1 cellular context compared by ENCODE assay signal in the genomic region with DNA sequence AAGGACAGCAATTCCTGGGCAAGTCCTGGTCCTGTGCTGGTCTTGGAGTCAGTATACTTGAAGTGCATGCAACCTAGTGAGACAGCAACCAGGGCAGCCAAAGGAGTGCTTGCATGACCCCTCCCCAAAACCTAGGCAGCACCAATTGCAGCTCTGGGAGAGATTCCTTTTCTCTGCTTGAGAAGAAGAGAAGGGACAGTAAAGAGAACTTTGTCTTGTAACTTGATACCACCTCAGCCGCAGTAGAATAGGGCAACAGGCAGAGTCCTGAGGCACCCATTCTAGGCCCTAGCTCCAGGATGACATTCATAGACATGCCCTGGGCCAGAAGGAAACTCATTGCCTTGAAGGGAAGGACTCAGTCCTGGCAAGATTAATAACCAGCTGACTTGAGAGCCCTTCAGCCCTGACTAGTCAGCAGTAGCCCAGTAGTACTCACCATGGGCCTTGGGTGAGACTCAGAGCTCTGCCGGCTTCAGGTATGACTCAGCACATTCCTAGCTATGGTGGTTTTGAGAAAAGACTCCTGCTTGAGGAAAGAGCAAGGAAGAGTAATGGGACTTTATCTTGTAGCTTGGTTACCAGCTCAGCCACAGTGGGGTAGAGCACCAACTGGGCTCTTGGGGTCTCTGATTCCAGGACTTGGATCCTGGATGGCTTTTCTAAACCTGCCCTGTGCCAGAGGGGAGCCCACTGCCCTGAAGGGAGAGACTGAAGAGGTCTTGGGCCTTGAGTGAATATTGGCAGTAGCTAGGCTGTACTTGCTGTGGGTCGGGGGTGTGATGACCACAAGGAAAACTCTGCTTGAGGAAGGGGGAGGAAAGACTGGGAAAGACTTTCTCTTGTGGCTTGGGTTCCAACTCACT.
TF ChIP-seq lines count a peak whose summit lies in the region.

No MANE protein-coding gene starts in this region.

TF ChIP-seq in K562, 482 proteins besides CTCF, POLR2A, EP300 and RAD21 (continued from another document and continues in another):
- TF ChIP-seq KHSRP (IDR thresholded peaks at IDR 0.05) (no peak), CAMTA2 (CRISPR knock-in tag; conservative IDR thresholded peaks at IDR 0.05) (no peak), TFAM (CRISPR knock-in tag; conservative IDR thresholded peaks at IDR 0.05) (no peak), NR2C1 (IDR thresholded peaks at IDR 0.05) (no peak), NR2C1 (tag; IDR thresholded peaks at IDR 0.05) (peak; percentile 55; the same call in 1 of the 2 replicates), ZNF24 (IDR thresholded peaks at IDR 0.05) (no peak), POLR2B (IDR thresholded peaks at IDR 0.05; ENCODE audit: low read depth, partially characterized antibody) (no peak), ETS2 (tag; IDR thresholded peaks at IDR 0.05; ENCODE audit: borderline replicate concordance, poor library complexity, severe bottlenecking) (no peak), ZBTB17 (CRISPR knock-in tag; IDR thresholded peaks at IDR 0.05) (no peak), JUNB (CRISPR knock-in tag; conservative IDR thresholded peaks at IDR 0.05) (no peak), EP400 (IDR thresholded peaks at IDR 0.05) (no peak; the same call in 1 of the 2 replicates), HDAC8 (tag; IDR thresholded peaks at IDR 0.05) (no peak), SREBF2 (CRISPR knock-in tag; IDR thresholded peaks at IDR 0.05) (no peak), NFXL1 (CRISPR knock-in tag; IDR thresholded peaks at IDR 0.05) (no peak), MXI1 (IDR thresholded peaks at IDR 0.05; ENCODE audit: low read depth, low read length) (no peak), MYC (IDR thresholded peaks at IDR 0.05; ENCODE audit: low read depth, low read length) (0 out of 2 replicates have a peak, but pooled peaks have one; percentile 18), MYC (CRISPR knock-in tag; IDR thresholded peaks at IDR 0.05; ENCODE audit: borderline replicate concordance, low read depth) (no peak), ZFX (CRISPR knock-in tag; IDR thresholded peaks at IDR 0.05) (no peak), NRF1 (conservative IDR thresholded peaks at IDR 0.05 in 1 of 2, IDR thresholded peaks at IDR 0.05 in 1 of 2) (peak in 1 of 2 experiments; percentile 31; a peak in 2 of 4 replicates), RBM17 (IDR thresholded peaks at IDR 0.05; ENCODE audit: borderline replicate concordance, low read depth, low read length) (no peak), NCOA1 (IDR thresholded peaks at IDR 0.05; ENCODE audit: low read depth) (no peak), MTF1 (CRISPR knock-in tag; IDR thresholded peaks at IDR 0.05; ENCODE audit: borderline replicate concordance) (no peak), TAL1 (IDR thresholded peaks at IDR 0.05) (no peak), PHTF2 (CRISPR knock-in tag; IDR thresholded peaks at IDR 0.05) (no peak), DMBX1 (CRISPR knock-in tag; IDR thresholded peaks at IDR 0.05; ENCODE audit: borderline replicate concordance) (peak; percentile 81; the same call in 1 of the 2 replicates), BDP1 (IDR thresholded peaks at IDR 0.05; ENCODE audit: insufficient read depth, insufficient read length) (no peak), MEF2D (tag; conservative IDR thresholded peaks at IDR 0.05; ENCODE audit: low read depth) (peak; percentile 73), MCM7 (IDR thresholded peaks at IDR 0.05) (no peak), ZBED1 (IDR thresholded peaks at IDR 0.05) (no peak), POLR2AphosphoS5 (IDR thresholded peaks at IDR 0.05; ENCODE audit: control insufficient read depth, insufficient read depth, low read depth, low read length) (no peak; the same call in 1 of the 2 replicates), RBM25 (IDR thresholded peaks at IDR 0.05; ENCODE audit: low read depth, low read length, severe bottlenecking) (no peak), ZNF57 (CRISPR knock-in tag; IDR thresholded peaks at IDR 0.05) (no peak), GATAD2A (IDR thresholded peaks at IDR 0.05) (no peak), ZNF77 (CRISPR knock-in tag; IDR thresholded peaks at IDR 0.05) (no peak), ESRRB (CRISPR knock-in tag; IDR thresholded peaks at IDR 0.05; ENCODE audit: borderline replicate concordance) (no peak), ZKSCAN1 (IDR thresholded peaks at IDR 0.05; ENCODE audit: low read depth, low read length) (no peak), MEIS2 (IDR thresholded peaks at IDR 0.05; ENCODE audit: partially characterized antibody) (peak; percentile 73)
- TF ChIP-seq, protein P1, sequence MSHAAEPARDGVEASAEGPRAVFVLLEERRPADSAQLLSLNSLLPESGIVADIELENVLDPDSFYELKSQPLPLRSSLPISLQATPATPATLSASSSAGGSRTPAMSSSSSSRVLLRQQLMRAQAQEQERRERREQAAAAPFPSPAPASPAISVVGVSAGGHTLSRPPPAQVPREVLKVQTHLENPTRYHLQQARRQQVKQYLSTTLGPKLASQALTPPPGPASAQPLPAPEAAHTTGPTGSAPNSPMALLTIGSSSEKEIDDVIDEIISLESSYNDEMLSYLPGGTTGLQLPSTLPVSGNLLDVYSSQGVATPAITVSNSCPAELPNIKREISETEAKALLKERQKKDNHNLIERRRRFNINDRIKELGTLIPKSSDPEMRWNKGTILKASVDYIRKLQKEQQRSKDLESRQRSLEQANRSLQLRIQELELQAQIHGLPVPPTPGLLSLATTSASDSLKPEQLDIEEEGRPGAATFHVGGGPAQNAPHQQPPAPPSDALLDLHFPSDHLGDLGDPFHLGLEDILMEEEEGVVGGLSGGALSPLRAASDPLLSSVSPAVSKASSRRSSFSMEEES (CRISPR knock-in tag; IDR thresholded peaks at IDR 0.05), result no peak
- TF ChIP-seq, protein P2, sequence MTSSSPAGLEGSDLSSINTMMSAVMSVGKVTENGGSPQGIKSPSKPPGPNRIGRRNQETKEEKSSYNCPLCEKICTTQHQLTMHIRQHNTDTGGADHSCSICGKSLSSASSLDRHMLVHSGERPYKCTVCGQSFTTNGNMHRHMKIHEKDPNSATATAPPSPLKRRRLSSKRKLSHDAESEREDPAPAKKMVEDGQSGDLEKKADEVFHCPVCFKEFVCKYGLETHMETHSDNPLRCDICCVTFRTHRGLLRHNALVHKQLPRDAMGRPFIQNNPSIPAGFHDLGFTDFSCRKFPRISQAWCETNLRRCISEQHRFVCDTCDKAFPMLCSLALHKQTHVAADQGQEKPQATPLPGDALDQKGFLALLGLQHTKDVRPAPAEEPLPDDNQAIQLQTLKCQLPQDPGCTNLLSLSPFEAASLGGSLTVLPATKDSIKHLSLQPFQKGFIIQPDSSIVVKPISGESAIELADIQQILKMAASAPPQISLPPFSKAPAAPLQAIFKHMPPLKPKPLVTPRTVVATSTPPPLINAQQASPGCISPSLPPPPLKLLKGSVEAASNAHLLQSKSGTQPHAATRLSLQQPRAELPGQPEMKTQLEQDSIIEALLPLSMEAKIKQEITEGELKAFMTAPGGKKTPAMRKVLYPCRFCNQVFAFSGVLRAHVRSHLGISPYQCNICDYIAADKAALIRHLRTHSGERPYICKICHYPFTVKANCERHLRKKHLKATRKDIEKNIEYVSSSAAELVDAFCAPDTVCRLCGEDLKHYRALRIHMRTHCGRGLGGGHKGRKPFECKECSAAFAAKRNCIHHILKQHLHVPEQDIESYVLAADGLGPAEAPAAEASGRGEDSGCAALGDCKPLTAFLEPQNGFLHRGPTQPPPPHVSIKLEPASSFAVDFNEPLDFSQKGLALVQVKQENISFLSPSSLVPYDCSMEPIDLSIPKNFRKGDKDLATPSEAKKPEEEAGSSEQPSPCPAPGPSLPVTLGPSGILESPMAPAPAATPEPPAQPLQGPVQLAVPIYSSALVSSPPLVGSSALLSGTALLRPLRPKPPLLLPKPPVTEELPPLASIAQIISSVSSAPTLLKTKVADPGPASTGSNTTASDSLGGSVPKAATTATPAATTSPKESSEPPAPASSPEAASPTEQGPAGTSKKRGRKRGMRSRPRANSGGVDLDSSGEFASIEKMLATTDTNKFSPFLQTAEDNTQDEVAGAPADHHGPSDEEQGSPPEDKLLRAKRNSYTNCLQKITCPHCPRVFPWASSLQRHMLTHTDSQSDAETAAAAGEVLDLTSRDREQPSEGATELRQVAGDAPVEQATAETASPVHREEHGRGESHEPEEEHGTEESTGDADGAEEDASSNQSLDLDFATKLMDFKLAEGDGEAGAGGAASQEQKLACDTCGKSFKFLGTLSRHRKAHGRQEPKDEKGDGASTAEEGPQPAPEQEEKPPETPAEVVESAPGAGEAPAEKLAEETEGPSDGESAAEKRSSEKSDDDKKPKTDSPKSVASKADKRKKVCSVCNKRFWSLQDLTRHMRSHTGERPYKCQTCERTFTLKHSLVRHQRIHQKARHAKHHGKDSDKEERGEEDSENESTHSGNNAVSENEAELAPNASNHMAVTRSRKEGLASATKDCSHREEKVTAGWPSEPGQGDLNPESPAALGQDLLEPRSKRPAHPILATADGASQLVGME (CRISPR knock-in tag; IDR thresholded peaks at IDR 0.05), result no peak
- TF ChIP-seq, protein P3, sequence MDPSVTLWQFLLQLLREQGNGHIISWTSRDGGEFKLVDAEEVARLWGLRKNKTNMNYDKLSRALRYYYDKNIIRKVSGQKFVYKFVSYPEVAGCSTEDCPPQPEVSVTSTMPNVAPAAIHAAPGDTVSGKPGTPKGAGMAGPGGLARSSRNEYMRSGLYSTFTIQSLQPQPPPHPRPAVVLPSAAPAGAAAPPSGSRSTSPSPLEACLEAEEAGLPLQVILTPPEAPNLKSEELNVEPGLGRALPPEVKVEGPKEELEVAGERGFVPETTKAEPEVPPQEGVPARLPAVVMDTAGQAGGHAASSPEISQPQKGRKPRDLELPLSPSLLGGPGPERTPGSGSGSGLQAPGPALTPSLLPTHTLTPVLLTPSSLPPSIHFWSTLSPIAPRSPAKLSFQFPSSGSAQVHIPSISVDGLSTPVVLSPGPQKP (CRISPR knock-in tag; IDR thresholded peaks at IDR 0.05), result no peak
- TF ChIP-seq, protein P4, sequence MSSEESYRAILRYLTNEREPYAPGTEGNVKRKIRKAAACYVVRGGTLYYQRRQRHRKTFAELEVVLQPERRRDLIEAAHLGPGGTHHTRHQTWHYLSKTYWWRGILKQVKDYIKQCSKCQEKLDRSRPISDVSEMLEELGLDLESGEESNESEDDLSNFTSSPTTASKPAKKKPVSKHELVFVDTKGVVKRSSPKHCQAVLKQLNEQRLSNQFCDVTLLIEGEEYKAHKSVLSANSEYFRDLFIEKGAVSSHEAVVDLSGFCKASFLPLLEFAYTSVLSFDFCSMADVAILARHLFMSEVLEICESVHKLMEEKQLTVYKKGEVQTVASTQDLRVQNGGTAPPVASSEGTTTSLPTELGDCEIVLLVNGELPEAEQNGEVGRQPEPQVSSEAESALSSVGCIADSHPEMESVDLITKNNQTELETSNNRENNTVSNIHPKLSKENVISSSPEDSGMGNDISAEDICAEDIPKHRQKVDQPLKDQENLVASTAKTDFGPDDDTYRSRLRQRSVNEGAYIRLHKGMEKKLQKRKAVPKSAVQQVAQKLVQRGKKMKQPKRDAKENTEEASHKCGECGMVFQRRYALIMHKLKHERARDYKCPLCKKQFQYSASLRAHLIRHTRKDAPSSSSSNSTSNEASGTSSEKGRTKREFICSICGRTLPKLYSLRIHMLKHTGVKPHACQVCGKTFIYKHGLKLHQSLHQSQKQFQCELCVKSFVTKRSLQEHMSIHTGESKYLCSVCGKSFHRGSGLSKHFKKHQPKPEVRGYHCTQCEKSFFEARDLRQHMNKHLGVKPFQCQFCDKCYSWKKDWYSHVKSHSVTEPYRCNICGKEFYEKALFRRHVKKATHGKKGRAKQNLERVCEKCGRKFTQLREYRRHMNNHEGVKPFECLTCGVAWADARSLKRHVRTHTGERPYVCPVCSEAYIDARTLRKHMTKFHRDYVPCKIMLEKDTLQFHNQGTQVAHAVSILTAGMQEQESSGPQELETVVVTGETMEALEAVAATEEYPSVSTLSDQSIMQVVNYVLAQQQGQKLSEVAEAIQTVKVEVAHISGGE (CRISPR knock-in tag; IDR thresholded peaks at IDR 0.05), result no peak
- TF ChIP-seq, protein P5, sequence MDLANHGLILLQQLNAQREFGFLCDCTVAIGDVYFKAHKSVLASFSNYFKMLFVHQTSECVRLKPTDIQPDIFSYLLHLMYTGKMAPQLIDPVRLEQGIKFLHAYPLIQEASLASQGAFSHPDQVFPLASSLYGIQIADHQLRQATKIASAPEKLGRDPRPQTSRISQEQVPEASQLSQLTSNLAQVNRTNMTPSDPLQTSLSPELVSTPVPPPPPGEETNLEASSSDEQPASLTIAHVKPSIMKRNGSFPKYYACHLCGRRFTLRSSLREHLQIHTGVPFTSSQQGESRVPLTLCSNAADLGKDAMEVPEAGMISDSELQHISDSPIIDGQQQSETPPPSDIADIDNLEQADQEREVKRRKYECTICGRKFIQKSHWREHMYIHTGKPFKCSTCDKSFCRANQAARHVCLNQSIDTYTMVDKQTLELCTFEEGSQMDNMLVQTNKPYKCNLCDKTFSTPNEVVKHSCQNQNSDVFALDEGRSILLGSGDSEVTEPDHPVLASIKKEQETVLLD (IDR thresholded peaks at IDR 0.05), result peak; percentile 68; the same call in 1 of the 2 replicates
- TF ChIP-seq, protein P6, sequence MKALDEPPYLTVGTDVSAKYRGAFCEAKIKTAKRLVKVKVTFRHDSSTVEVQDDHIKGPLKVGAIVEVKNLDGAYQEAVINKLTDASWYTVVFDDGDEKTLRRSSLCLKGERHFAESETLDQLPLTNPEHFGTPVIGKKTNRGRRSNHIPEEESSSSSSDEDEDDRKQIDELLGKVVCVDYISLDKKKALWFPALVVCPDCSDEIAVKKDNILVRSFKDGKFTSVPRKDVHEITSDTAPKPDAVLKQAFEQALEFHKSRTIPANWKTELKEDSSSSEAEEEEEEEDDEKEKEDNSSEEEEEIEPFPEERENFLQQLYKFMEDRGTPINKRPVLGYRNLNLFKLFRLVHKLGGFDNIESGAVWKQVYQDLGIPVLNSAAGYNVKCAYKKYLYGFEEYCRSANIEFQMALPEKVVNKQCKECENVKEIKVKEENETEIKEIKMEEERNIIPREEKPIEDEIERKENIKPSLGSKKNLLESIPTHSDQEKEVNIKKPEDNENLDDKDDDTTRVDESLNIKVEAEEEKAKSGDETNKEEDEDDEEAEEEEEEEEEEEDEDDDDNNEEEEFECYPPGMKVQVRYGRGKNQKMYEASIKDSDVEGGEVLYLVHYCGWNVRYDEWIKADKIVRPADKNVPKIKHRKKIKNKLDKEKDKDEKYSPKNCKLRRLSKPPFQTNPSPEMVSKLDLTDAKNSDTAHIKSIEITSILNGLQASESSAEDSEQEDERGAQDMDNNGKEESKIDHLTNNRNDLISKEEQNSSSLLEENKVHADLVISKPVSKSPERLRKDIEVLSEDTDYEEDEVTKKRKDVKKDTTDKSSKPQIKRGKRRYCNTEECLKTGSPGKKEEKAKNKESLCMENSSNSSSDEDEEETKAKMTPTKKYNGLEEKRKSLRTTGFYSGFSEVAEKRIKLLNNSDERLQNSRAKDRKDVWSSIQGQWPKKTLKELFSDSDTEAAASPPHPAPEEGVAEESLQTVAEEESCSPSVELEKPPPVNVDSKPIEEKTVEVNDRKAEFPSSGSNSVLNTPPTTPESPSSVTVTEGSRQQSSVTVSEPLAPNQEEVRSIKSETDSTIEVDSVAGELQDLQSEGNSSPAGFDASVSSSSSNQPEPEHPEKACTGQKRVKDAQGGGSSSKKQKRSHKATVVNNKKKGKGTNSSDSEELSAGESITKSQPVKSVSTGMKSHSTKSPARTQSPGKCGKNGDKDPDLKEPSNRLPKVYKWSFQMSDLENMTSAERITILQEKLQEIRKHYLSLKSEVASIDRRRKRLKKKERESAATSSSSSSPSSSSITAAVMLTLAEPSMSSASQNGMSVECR (CRISPR knock-in tag; IDR thresholded peaks at IDR 0.05), result no peak
